In genomic region chr20:17723301-17723691, GRCh38 we compare ENCODE assay signal across 8 cellular contexts. TPM values are rescaled to one million over a fixed set of nuclear protein-coding genes. Genes with fewer than 3 reads are reported as not detected.
"Had no signal": no experiment of that assay in that cellular context is flagged by ENCODE, and none has a peak within 500 bp of the region (broad histone marks: within the 10 kb centered on the region; RNA-seq: fewer than 3 reads in every experiment).

No MANE protein-coding gene starts in this region.

- ATAC-seq: GM23338 had no signal

- DNase-seq: H9, HCEC 1CT had no signal

- H3K4me3 Mint-ChIP-seq: GM23338, H9 had no signal

- FAIRE-seq: H1, H54, HTR-8/SVneo had no signal

- H3K4me1 Mint-ChIP-seq: GM23338, IgD-negative memory B cell had no signal

- H3K9me3 Mint-ChIP-seq: GM23338, H9, IgD-negative memory B cell had no signal

- H3K4me2 ChIP-seq: GM23338 had no signal

- H3K27ac Mint-ChIP-seq: GM23338, H9, IgD-negative memory B cell had no signal

- H3K4me3 ChIP-seq: GM23338 had no signal

RNA-seq across cellular contexts. Expression of gene BANF2, which starts 23.5 kb away (rescaled TPM):
- total RNA-seq: GM23338, H1, H9, HT-29 had no signal
- polyA plus RNA-seq: GM23338, H1, IgD-negative memory B cell had no signal
